18 cellular contexts compared by ENCODE assay signal in the genomic region with DNA sequence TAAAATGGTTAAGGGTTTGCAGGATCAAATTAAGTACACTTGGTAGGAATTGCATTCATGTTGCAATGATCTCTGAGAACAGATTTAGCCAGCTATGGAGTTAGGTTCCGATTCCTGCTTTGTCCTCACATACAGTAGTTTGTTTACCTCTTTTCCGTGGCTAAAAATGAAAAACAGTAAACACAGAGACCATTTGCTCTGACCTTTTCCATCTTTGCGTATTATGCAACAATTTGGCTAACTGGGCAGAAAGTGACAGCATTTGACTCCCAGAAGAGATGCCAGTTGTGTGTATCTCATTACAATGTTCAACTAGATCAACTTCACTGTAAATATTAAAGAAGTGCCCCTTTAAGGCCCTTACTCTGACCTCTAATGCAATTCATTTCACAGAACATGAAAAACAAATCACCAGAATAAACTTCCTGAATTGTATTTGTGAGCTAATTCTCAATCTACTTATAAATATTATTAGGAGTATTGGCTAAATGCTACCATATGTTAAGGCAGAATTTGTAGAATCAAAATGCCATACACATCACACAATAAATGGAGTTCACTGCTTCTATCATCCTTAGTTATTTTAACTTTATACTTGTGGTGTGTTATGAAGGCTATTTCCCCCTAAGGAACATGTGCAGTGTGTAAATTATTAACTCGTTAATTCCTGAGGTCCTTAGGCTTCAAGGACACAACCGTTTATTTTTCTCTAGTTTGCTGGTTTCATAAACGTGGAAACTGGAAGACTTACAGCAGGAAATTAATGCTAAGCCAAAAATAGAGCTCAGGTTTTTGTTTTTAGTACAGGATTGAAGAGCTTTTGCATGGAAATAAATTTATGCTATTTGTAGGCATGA.
A peak's percentile ranks its signal among the peaks of the same experiment; 100 is the strongest.
DNase-seq lines count a peak whose midpoint lies in the region; ATAC-seq, FAIRE-seq and TF ChIP-seq lines count a peak whose summit lies in the region.
"Had no signal": no experiment of that assay in that cellular context is flagged by ENCODE, and none has a peak within 500 bp of the region (broad histone marks: within the 10 kb centered on the region; RNA-seq: fewer than 3 reads in every experiment).

No MANE protein-coding gene starts in this region.

- H3K4me1 Mint-ChIP-seq in activated T-helper 17 cell treated with anti-CD3 and anti-CD28 coated beads, Interleukin-2, amount 50 U/mL, for 72 hours, result no peaks in the 10 kb centered on the region
- H3K4me1 Mint-ChIP-seq: naive B cell had no signal

- no peaks in the 10 kb centered on the region for H3K36me3 Mint-ChIP-seq in activated T-helper 17 cell treated with anti-CD3 and anti-CD28 coated beads, Interleukin-2, amount 50 U/mL, for 72 hours (ENCODE audit: low read depth)
- H3K36me3 Mint-ChIP-seq: naive B cell, WTC11 had no signal

- TF ChIP-seq CTCF in K562 (IDR thresholded peaks at IDR 0.05 in 2 of 3, conservative IDR thresholded peaks at IDR 0.05 in 1 of 3; ENCODE audit: insufficient read depth in 2 of 3, low read depth in 1 of 3, low read length in 3 of 3) (no peak), HepG2 (CRISPR knock-in tag; IDR thresholded peaks at IDR 0.05) (no peak)

- TF ChIP-seq RAD21 in K562 (CRISPR knock-in tag; conservative IDR thresholded peaks at IDR 0.05 in 1 of 2, IDR thresholded peaks at IDR 0.05 in 1 of 2) (no peak), HepG2 (CRISPR knock-in tag; IDR thresholded peaks at IDR 0.05) (no peak)

- FAIRE-seq in K562 (lab: Jason Lieb, UNC), result no peak
- FAIRE-seq in HepG2 (lab: Jason Lieb, UNC), result peak; percentile 26

- TF ChIP-seq EP300 in K562 (IDR thresholded peaks at IDR 0.05; ENCODE audit: low read length) (no peak), HepG2 (IDR thresholded peaks at IDR 0.05; ENCODE audit: low read depth in 2 of 2, low read length in 2 of 2) (peak in 1 of 2 experiments; percentile 32; a peak in 1 of 4 replicates), HepG2 (CRISPR knock-in tag; IDR thresholded peaks at IDR 0.05; ENCODE audit: borderline replicate concordance) (no peak)

- H3K4me1 ChIP-seq in K562 (replicated peaks in 1 of 2; ENCODE audit: control insufficient read depth in 2 of 2, insufficient read depth in 2 of 2, low read length in 2 of 2), result 0 out of 5 replicates have a peak, but pooled peaks cover 0 to 3% of the 10 kb centered on the region in 2 experiments
- peaks cover 43% of the 10 kb centered on the region for H3K4me1 ChIP-seq in HepG2 (ENCODE audit: insufficient read depth, low read length)
- H3K4me1 ChIP-seq in skeletal muscle satellite cell (ENCODE audit: control insufficient read depth, insufficient read depth, low read length), result peaks cover 62% of the 10 kb centered on the region
- H3K4me1 ChIP-seq: BLaER1 had no signal

- no peaks in the 10 kb centered on the region for H3K9me1 ChIP-seq in K562 (ENCODE audit: control insufficient read depth, insufficient read depth, low read length)

- intact Hi-C loops in K562 (cut with micrococcal nuclease), result no loop called here
- intact Hi-C loops in HepG2 (cut with micrococcal nuclease; ENCODE audit: unreplicated experiment), result no loop called here

- in situ Hi-C loops in K562 (cut with MboI) (no loop called here), HepG2 (cut with HindIII; ENCODE audit: extremely low pct_ligation_motif_present, low pct_unique_long_range_greater_than_20kb) (no loop called here)

- H3K9ac ChIP-seq in K562 (ENCODE audit: insufficient read depth in 1 of 2, low read depth in 2 of 2, low read length in 2 of 2) (no peak overlapping the region), HepG2 (ENCODE audit: insufficient read depth, low read depth, low read length) (no peak overlapping the region), skeletal muscle satellite cell (ENCODE audit: low read depth, low read length) (peak overlapping the region; percentile 68)
- H3K9ac ChIP-seq: BLaER1 had no signal

- H3K27ac ChIP-seq in K562 (ENCODE audit: extremely low read depth, low read depth, low read length) (no peak overlapping the region), HepG2 (ENCODE audit: extremely low read length, insufficient read depth, low read length) (peak overlapping the region; percentile 23)
- H3K27ac ChIP-seq: BLaER1 had no signal

- H3K4me3 ChIP-seq in K562, result no peak overlapping the region
- peak overlapping the region in 2 of 3 experiments; percentile 22; a peak in 1 of 6 replicates for H3K4me3 ChIP-seq in HepG2 (replicated peaks in 1 of 3; ENCODE audit: insufficient read depth in 1 of 3, low read depth in 2 of 3, low read length in 3 of 3)
- H3K4me3 ChIP-seq in skeletal muscle satellite cell (ENCODE audit: low read length), result no peak overlapping the region
- H3K4me3 ChIP-seq: BLaER1, esophagus muscularis mucosa had no signal

- DNase-seq in H4 (ENCODE audit: low spot score) (peak; percentile 4), K562 (ENCODE audit: extremely low read depth in 1 of 4, low spot score in 3 of 4) (no peak), HepG2 (ENCODE audit: low spot score) (peak; percentile 40), NCI-H526 (lab: John Stamatoyannopoulos, UW) (no peak), cortex of kidney (lab: John Stamatoyannopoulos, UW) (no peak), occipital lobe (lab: John Stamatoyannopoulos, UW) (no peak)
- DNase-seq: aorta, DND-41, left ventricle myocardium superior, MM.1S, naive B cell, NCI-H187 treated with DMSO at 0.1 percent for 48 hours, NCI-H510A had no signal

- H3K27ac Mint-ChIP-seq in activated T-helper 17 cell treated with anti-CD3 and anti-CD28 coated beads, Interleukin-2, amount 50 U/mL, for 72 hours, result no peak overlapping the region
- H3K27ac Mint-ChIP-seq: naive B cell, WTC11 had no signal

- H3K9me3 Mint-ChIP-seq in activated T-helper 17 cell treated with anti-CD3 and anti-CD28 coated beads, Interleukin-2, amount 50 U/mL, for 72 hours, result no peaks in the 10 kb centered on the region
- H3K9me3 Mint-ChIP-seq: naive B cell, WTC11 had no signal

- peak overlapping the region; percentile 68 for H2AFZ ChIP-seq in K562 (ENCODE audit: low read depth, low read length)
- H2AFZ ChIP-seq in HepG2 (ENCODE audit: low read length), result peak overlapping the region; percentile 44

- 33% methylated on average over 6 of the region's 6 CpGs for WGBS in K562 (ENCODE audit: insufficient coverage, low coverage, missing lambda C conversion rate)
- WGBS in HepG2 (ENCODE audit: low lambda C conversion rate), result 3% methylated on average over 6 of the region's 6 CpGs

- POLR2A ChIA-PET in K562 (lab: Yijun Ruan, JAX) (interaction anchor here (0.6 to 0.7 kb wide), 3 partner anchors 19 to 1193 kb away, joined by 3 read pairs; no protein-coding TSS in a partner anchor), HepG2 (lab: Yijun Ruan, JAX) (interaction anchor here (0.8 to 1.3 kb wide), 2 partner anchors 380 to 385 kb away, joined by 3 to 4 read pairs; no protein-coding TSS in a partner anchor)

- CTCF ChIA-PET in K562 (lab: Yijun Ruan, JAX; ENCODE audit: low intra/inter-chr PET ratio) (no interaction called here), HepG2 (lab: Yijun Ruan, JAX; ENCODE audit: low intra/inter-chr PET ratio, low total read pairs) (no interaction called here)

- no peak for ATAC-seq in K562
- ATAC-seq in HepG2, result peak; percentile 62
- ATAC-seq in activated T-helper 17 cell treated with anti-CD3 and anti-CD28 coated beads, Interleukin-2, amount 50 U/mL, for 72 hours (replicated peaks), result no peak
- ATAC-seq: left ventricle myocardium superior, WTC11 had no signal

- H3K36me3 ChIP-seq in K562 (ENCODE audit: control insufficient read depth, insufficient read depth, low read length) (no peaks in the 10 kb centered on the region), HepG2 (replicated peaks in 1 of 2; ENCODE audit: control insufficient read depth in 1 of 2, insufficient read depth in 2 of 2, low read length in 2 of 2) (no peaks in the 10 kb centered on the region), skeletal muscle satellite cell (ENCODE audit: insufficient read depth, low read length) (no peaks in the 10 kb centered on the region)
- H3K36me3 ChIP-seq: BLaER1, esophagus muscularis mucosa had no signal

- H3K27me3 ChIP-seq in K562 (ENCODE audit: control insufficient read depth in 2 of 2, insufficient read depth in 2 of 2, low read length in 2 of 2) (no peaks in the 10 kb centered on the region), HepG2 (ENCODE audit: control insufficient read depth in 1 of 2, insufficient read depth in 2 of 2, low read length in 2 of 2) (no peaks in the 10 kb centered on the region), skeletal muscle satellite cell (ENCODE audit: control insufficient read depth, insufficient read depth, low read length) (no peaks in the 10 kb centered on the region)
- H3K27me3 ChIP-seq: BLaER1, esophagus muscularis mucosa had no signal

- H3K4me2 ChIP-seq in K562 (ENCODE audit: insufficient read depth, low read length), result no peak overlapping the region
- H3K4me2 ChIP-seq in HepG2 (ENCODE audit: low read depth, low read length), result peak overlapping the region; percentile 66
- peak overlapping the region; percentile 11 for H3K4me2 ChIP-seq in skeletal muscle satellite cell (ENCODE audit: low read length)
- H3K4me2 ChIP-seq: BLaER1 had no signal

- no TSS peak for BruUV-seq in K562 (replicated peaks; lab: Mats Ljungman, UMichigan)
- BruUV-seq in HepG2 (replicated peaks; lab: Mats Ljungman, UMichigan), result no TSS peak

- H3K9me3 ChIP-seq in K562 (replicated peaks; ENCODE audit: control insufficient read depth, insufficient read depth, low read depth, low read length), result no peaks in the 10 kb centered on the region
- no peaks in the 10 kb centered on the region for H3K9me3 ChIP-seq in HepG2 (ENCODE audit: low read length)
- H3K9me3 ChIP-seq in skeletal muscle satellite cell (replicated peaks; ENCODE audit: low read length), result no peaks in the 10 kb centered on the region
- H3K9me3 ChIP-seq: BLaER1, esophagus muscularis mucosa had no signal

- no peaks in the 10 kb centered on the region for H3K79me2 ChIP-seq in K562 (ENCODE audit: control insufficient read depth, insufficient read depth, low read length)
- no peaks in the 10 kb centered on the region for H3K79me2 ChIP-seq in HepG2 (ENCODE audit: insufficient read depth, low read length)

- H4K20me1 ChIP-seq in K562 (replicated peaks; ENCODE audit: control insufficient read depth, insufficient read depth, low read length) (no peaks in the 10 kb centered on the region), HepG2 (ENCODE audit: insufficient read depth, low read length) (no peaks in the 10 kb centered on the region)
- H4K20me1 ChIP-seq: BLaER1 had no signal

- H3K4me3 Mint-ChIP-seq in activated T-helper 17 cell treated with anti-CD3 and anti-CD28 coated beads, Interleukin-2, amount 50 U/mL, for 72 hours, result no peak overlapping the region
- H3K4me3 Mint-ChIP-seq: naive B cell, WTC11 had no signal

- no peak for TF ChIP-seq POLR2A in K562 (conservative IDR thresholded peaks at IDR 0.05)
- no peak for TF ChIP-seq POLR2A in HepG2 (IDR thresholded peaks at IDR 0.05; ENCODE audit: insufficient read depth in 1 of 2, low read depth in 2 of 2, low read length in 2 of 2)

- H3K27me3 Mint-ChIP-seq in activated T-helper 17 cell treated with anti-CD3 and anti-CD28 coated beads, Interleukin-2, amount 50 U/mL, for 72 hours, result peaks cover 2% of the 10 kb centered on the region

TF ChIP-seq in K562, 482 proteins besides CTCF, POLR2A, EP300 and RAD21 (continues in another document):
- TF ChIP-seq TCF7L2 (IDR thresholded peaks at IDR 0.05; ENCODE audit: low read depth, low read length) (no peak), ZKSCAN1 (IDR thresholded peaks at IDR 0.05; ENCODE audit: low read depth, low read length) (no peak)

Comparison
In these comparisons a context has a peak if more than half of its experiments do, and no peak if none do; other contexts are left out.
1. DNase-seq: peak in H4 (single experiment) and HepG2 (single experiment); none in K562 (0 of 4), NCI-H526 (0 of 2), cortex of kidney (single experiment) and occipital lobe (single experiment).
2. H3K4me3 ChIP-seq: peak in HepG2 (2 of 3); none in K562 (single experiment) and skeletal muscle satellite cell (single experiment).